ENCODE assay signal across 7 cellular contexts in genomic region chr3:108342829-108343478, GRCh38. TPM values are rescaled to one million over a fixed set of nuclear protein-coding genes. Genes with fewer than 3 reads are reported as not detected.
DNase-seq lines count a peak whose midpoint lies in the region; ATAC-seq and TF ChIP-seq lines count a peak whose summit lies in the region.

No MANE protein-coding gene starts in this region.

- H3K36me3 Mint-ChIP-seq in activated CD8-positive, alpha-beta T cell treated with anti-CD3 and anti-CD28 coated beads for 36 hours (ENCODE audit: low read depth), result no peaks in the 10 kb centered on the region
- H3K36me3 Mint-ChIP-seq in nephron progenitor cell (ENCODE audit: low read depth), result no peaks in the 10 kb centered on the region

- TF ChIP-seq CTCF in activated CD8-positive, alpha-beta T cell treated with anti-CD3 and anti-CD28 coated beads for 36 hours (IDR thresholded peaks at IDR 0.05), result no peak
- no peak for TF ChIP-seq CTCF in omental fat pad (IDR thresholded peaks at IDR 0.05)
- no peak for TF ChIP-seq CTCF in nephron progenitor cell (IDR thresholded peaks at IDR 0.05)

- peaks cover 16% of the 10 kb centered on the region for H3K4me1 Mint-ChIP-seq in activated CD8-positive, alpha-beta T cell treated with anti-CD3 and anti-CD28 coated beads for 36 hours (ENCODE audit: low read depth)
- peaks cover 6% of the 10 kb centered on the region for H3K4me1 Mint-ChIP-seq in nephron progenitor cell

- ATAC-seq in GM19025 (IDR thresholded peaks at IDR 0.05; ENCODE audit: low read depth, unreplicated experiment), result peak; percentile 53
- peak; percentile 86 for ATAC-seq in HG02885 (IDR thresholded peaks at IDR 0.05; ENCODE audit: poor library complexity, unreplicated experiment)
- peak; percentile 88 for ATAC-seq in activated CD8-positive, alpha-beta T cell treated with anti-CD3 and anti-CD28 coated beads for 36 hours
- no peak for ATAC-seq in omental fat pad (ENCODE audit: low FRiP score)

- H3K9me3 Mint-ChIP-seq in activated CD8-positive, alpha-beta T cell treated with anti-CD3 and anti-CD28 coated beads for 36 hours, result no peaks in the 10 kb centered on the region
- H3K9me3 Mint-ChIP-seq in nephron progenitor cell, result no peaks in the 10 kb centered on the region

- no peak overlapping the region for H3K4me3 Mint-ChIP-seq in activated CD8-positive, alpha-beta T cell treated with anti-CD3 and anti-CD28 coated beads for 36 hours
- no peak overlapping the region for H3K4me3 Mint-ChIP-seq in nephron progenitor cell

- CTCF ChIA-PET in activated CD8-positive, alpha-beta T cell treated with anti-CD3 and anti-CD28 coated beads for 36 hours (lab: Charles Lee), result interaction anchor here (1.2 to 2.4 kb wide), 3 partner anchors 9 to 190 kb away, joined by 3 to 7 read pairs (median 3); no protein-coding TSS in a partner anchor

- H3K27ac Mint-ChIP-seq in activated CD8-positive, alpha-beta T cell treated with anti-CD3 and anti-CD28 coated beads for 36 hours, result peak overlapping the region; percentile 46
- no peak overlapping the region for H3K27ac Mint-ChIP-seq in nephron progenitor cell

- peak; percentile 14 for DNase-seq in activated CD8-positive, alpha-beta T cell treated with anti-CD3 and anti-CD28 coated beads for 36 hours
- DNase-seq in skeletal muscle cell (ENCODE audit: low read depth) (peak; percentile 13), omental fat pad (ENCODE audit: low spot score) (no peak), nephron progenitor cell (no peak), putamen (ENCODE audit: low spot score) (no peak)

- POLR2A ChIA-PET in activated CD8-positive, alpha-beta T cell treated with anti-CD3 and anti-CD28 coated beads for 36 hours (lab: Charles Lee), result interaction anchor here (0.6 to 1.3 kb wide), 8 partner anchors 18 to 165 kb away, joined by 3 to 4 read pairs (median 4); no protein-coding TSS in a partner anchor

- H3K27me3 Mint-ChIP-seq in activated CD8-positive, alpha-beta T cell treated with anti-CD3 and anti-CD28 coated beads for 36 hours, result peaks cover 6% of the 10 kb centered on the region
- H3K27me3 Mint-ChIP-seq in nephron progenitor cell (ENCODE audit: low read depth, poor library complexity), result peaks cover 6% of the 10 kb centered on the region

- intact Hi-C loops in activated CD8-positive, alpha-beta T cell treated with anti-CD3 and anti-CD28 coated beads for 36 hours (cut with micrococcal nuclease), result no loop called here

- H3K4me3 ChIP-seq in skeletal muscle cell (ENCODE audit: low read depth, low read length), result no peak overlapping the region

RNA-seq across cellular contexts. Expression of gene HHLA2, which starts 46.6 kb away (rescaled TPM):
- 1 to 10 TPM; 1.7 to 2.2 TPM for total RNA-seq in activated CD8-positive, alpha-beta T cell treated with anti-CD3 and anti-CD28 coated beads for 36 hours
- not detected for total RNA-seq in omental fat pad

Comparison
In these comparisons a context has a peak if more than half of its experiments do, and no peak if none do; other contexts are left out.
1. DNase-seq: peak in activated CD8-positive, alpha-beta T cell treated with anti-CD3 and anti-CD28 coated beads for 36 hours (single experiment) and skeletal muscle cell (single experiment); none in omental fat pad (single experiment), nephron progenitor cell (single experiment) and putamen (single experiment).